ENCODE assay signal across 8 cellular contexts in the genomic region with DNA sequence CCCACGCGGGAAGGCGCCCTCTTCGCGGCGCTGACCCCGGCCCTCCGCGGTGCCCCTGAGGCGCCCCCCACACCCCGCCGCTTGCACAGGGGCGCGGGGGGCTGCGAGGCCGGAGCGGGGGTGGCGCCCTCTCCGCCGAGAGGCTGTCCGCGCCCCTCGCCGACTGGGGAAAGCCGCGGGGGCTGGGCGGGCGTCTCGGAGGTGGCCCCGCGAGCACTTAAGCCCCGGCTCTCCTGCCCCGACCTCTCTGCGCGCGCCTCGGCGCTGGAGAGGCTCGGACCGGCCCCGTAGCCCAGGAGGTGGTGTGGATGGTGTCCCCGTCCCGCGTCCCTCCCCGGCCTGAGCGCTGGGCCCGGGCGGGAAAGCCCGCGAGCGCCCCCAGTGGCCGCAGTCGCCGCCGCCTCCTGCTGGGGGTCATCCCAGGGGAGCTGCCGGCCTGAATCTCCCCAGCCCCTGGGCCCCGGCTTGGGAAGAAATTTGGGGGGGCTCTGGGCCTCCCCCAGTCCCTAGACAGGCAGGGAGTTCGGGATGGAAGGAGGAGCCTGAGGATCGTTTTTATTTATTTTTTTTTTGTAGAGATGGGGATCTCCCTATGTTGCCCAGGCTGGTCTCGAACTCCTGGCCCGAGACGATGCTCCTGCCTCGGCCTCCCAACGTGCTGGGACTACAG. TPM values are rescaled to one million over a fixed set of nuclear protein-coding genes. Genes with fewer than 3 reads are reported as not detected.
A peak's percentile ranks its signal among the peaks of the same experiment; 100 is the strongest.
DNase-seq lines count a peak whose midpoint lies in the region; ATAC-seq and TF ChIP-seq lines count a peak whose summit lies in the region.

No MANE protein-coding gene starts in this region.

- TF ChIP-seq CTCF in GM10266 (IDR thresholded peaks at IDR 0.05; ENCODE audit: control insufficient read depth, insufficient read depth, low read depth, missing control alignments) (peak; percentile 91), dorsolateral prefrontal cortex (IDR thresholded peaks at IDR 0.05 in 54 of 56, conservative IDR thresholded peaks at IDR 0.05 in 2 of 56; ENCODE audit: low read depth in 1 of 56, partially characterized antibody in 56 of 56) (peak; percentile 65 to 97 (median 89)), lower leg skin (IDR thresholded peaks at IDR 0.05) (peak in 1 of 3 donors; percentile 63)

- H3K27me3 Mint-ChIP-seq in activated CD4-positive, alpha-beta T cell treated with anti-CD3 and anti-CD28 coated beads, Interleukin-2, amount 10 ng/mL, durations not matched to agents 24 days and 14 days = peaks cover 34% of the 10 kb centered on the region

- ATAC-seq in GM19351 (IDR thresholded peaks at IDR 0.05; ENCODE audit: unreplicated experiment) = no peak

- H3K36me3 ChIP-seq in MG63 = no peaks in the 10 kb centered on the region

- peaks cover 12% of the 10 kb centered on the region for H3K4me1 Mint-ChIP-seq in activated CD4-positive, alpha-beta T cell treated with anti-CD3 and anti-CD28 coated beads, Interleukin-2, amount 10 ng/mL, durations not matched to agents 24 days and 14 days

- H3K4me3 ChIP-seq in MG63 (peak overlapping the region; percentile 84), dorsolateral prefrontal cortex (peak overlapping the region; percentile 31 to 80 (median 65)), lower leg skin (ENCODE audit: low read depth, poor library complexity, severe bottlenecking) (peak overlapping the region; percentile 35)

- H3K27ac ChIP-seq in dorsolateral prefrontal cortex = peak overlapping the region in 46 of 59 donors; percentile 24 to 98 (median 90)

- TF ChIP-seq POLR2A in lower leg skin (IDR thresholded peaks at IDR 0.05) = no peak

- intact Hi-C loops in activated CD4-positive, alpha-beta T cell treated with anti-CD3 and anti-CD28 coated beads, Interleukin-2, amount 10 ng/mL, durations not matched to agents 24 days and 14 days (cut with micrococcal nuclease) = loop anchor here (5.0 kb wide), 1 partner anchor 61 kb away; no protein-coding TSS in a partner anchor
- intact Hi-C loops in dorsolateral prefrontal cortex (cut with DNase I) (no loop called here), lower leg skin (cut with DNase I; ENCODE audit: low total_unique reads) (no loop called here)

- H3K9me3 Mint-ChIP-seq in activated CD4-positive, alpha-beta T cell treated with anti-CD3 and anti-CD28 coated beads, Interleukin-2, amount 10 ng/mL, durations not matched to agents 24 days and 14 days = no peaks in the 10 kb centered on the region

- H3K27me3 ChIP-seq in MG63 (no peaks in the 10 kb centered on the region), dorsolateral prefrontal cortex (peaks cover 0 to 73% (median 25%) of the 10 kb centered on the region in 45 donors)

- H3K36me3 Mint-ChIP-seq in activated CD4-positive, alpha-beta T cell treated with anti-CD3 and anti-CD28 coated beads, Interleukin-2, amount 10 ng/mL, durations not matched to agents 24 days and 14 days (ENCODE audit: low read depth) = no peaks in the 10 kb centered on the region

- peak; percentile 93 for DNase-seq in GM10266 (ENCODE audit: extremely low spot score)
- DNase-seq in MG63 = peak; percentile 84
- DNase-seq in activated CD4-positive, alpha-beta T cell treated with anti-CD3 and anti-CD28 coated beads, Interleukin-2, amount 10 ng/mL, durations not matched to agents 24 days and 14 days = peak; percentile 93
- DNase-seq in dorsolateral prefrontal cortex = peak in 8 of 10 donors; percentile 38 to 82 (median 62)
- peak in 1 of 2 donors; percentile 95 for DNase-seq in lower leg skin (ENCODE audit: low spot score in 2 of 2)
- DNase-seq in stimulated activated CD4-positive, alpha-beta T cell treated with anti-CD3 and anti-CD28 coated beads, TNF-alpha, amount 100 ng/mL, for 4 hours (ENCODE audit: low read depth in 3 of 3) = peak in 2 of 3 experiments; percentile 42 to 57
- DNase-seq in A172 (ENCODE audit: low spot score) = no peak

- 4% methylated on average over 18 to 26 of the region's 64 CpGs for WGBS in lower leg skin, 2 donors

- peak overlapping the region; percentile 26 for H3K4me3 Mint-ChIP-seq in activated CD4-positive, alpha-beta T cell treated with anti-CD3 and anti-CD28 coated beads, Interleukin-2, amount 10 ng/mL, durations not matched to agents 24 days and 14 days

- H3K27ac Mint-ChIP-seq in activated CD4-positive, alpha-beta T cell treated with anti-CD3 and anti-CD28 coated beads, Interleukin-2, amount 10 ng/mL, durations not matched to agents 24 days and 14 days = no peak overlapping the region

- H3K9me3 ChIP-seq in MG63 = no peaks in the 10 kb centered on the region

RNA-seq across cellular contexts. Expression of a gene that starts 1.9 kb away (rescaled TPM):
- 17.6 and 25.5 TPM in 2 replicates for total RNA-seq in MG63 (2014; rRNA removed; shearing (Covaris generic); ENCODE audit: low replicate concordance)
- total RNA-seq in activated CD4-positive, alpha-beta T cell treated with anti-CD3 and anti-CD28 coated beads, Interleukin-2, amount 10 ng/mL, durations not matched to agents 24 days and 14 days = 2.8 and 5.0 TPM in 2 replicates
- 10 to 100 TPM in 119 of 120 experiments, 1 to 10 TPM in 1; 8.9 to 60.0 (median 25.0) TPM for total RNA-seq in dorsolateral prefrontal cortex
- total RNA-seq in lower leg skin = 10 to 100 TPM; 30.4 to 70.4 (median 40.9) TPM
- total RNA-seq in A172 (2014; rRNA removed; shearing (Covaris generic)) = 10.0 and 20.7 TPM in 2 replicates

RNA-seq across cellular contexts. Expression of a gene that starts 11.5 kb away (rescaled TPM):
- 68.0 and 98.4 TPM in 2 replicates for total RNA-seq in MG63 (2014; rRNA removed; shearing (Covaris generic); ENCODE audit: low replicate concordance)
- 43.3 and 45.5 TPM in 2 replicates for total RNA-seq in activated CD4-positive, alpha-beta T cell treated with anti-CD3 and anti-CD28 coated beads, Interleukin-2, amount 10 ng/mL, durations not matched to agents 24 days and 14 days
- total RNA-seq in dorsolateral prefrontal cortex = 100 to 1,000 TPM in 3 of 120 experiments, 10 to 100 TPM in 113, 1 to 10 TPM in 4; 6.0 to 422 (median 18.9) TPM
- total RNA-seq in lower leg skin = 10 to 100 TPM in 1 of 4 donors, 1 to 10 TPM in 3; 3.6 to 12.9 (median 6.0) TPM
- total RNA-seq in A172 (2014; rRNA removed; shearing (Covaris generic)) = 63.5 and 100.0 TPM in 2 replicates

RNA-seq across cellular contexts. Expression of a gene that starts 18.2 kb away (rescaled TPM):
- 38.0 and 70.2 TPM in 2 replicates for total RNA-seq in MG63 (2014; rRNA removed; shearing (Covaris generic); ENCODE audit: low replicate concordance)
- 29.6 and 35.8 TPM in 2 replicates for total RNA-seq in activated CD4-positive, alpha-beta T cell treated with anti-CD3 and anti-CD28 coated beads, Interleukin-2, amount 10 ng/mL, durations not matched to agents 24 days and 14 days
- total RNA-seq in dorsolateral prefrontal cortex (100 to 1,000 TPM in 70 of 120 experiments, 10 to 100 TPM in 50; 67.4 to 194 (median 105) TPM), lower leg skin (10 to 100 TPM; 36.9 to 55.8 (median 54.6) TPM)
- total RNA-seq in A172 (2014; rRNA removed; shearing (Covaris generic)) = 107 and 115 TPM in 2 replicates

RNA-seq across cellular contexts. Expression of a gene that starts 19.9 kb away (rescaled TPM):
- 0.13 TPM in 1 of 2 replicates, not detected in the other for total RNA-seq in MG63 (2014; rRNA removed; shearing (Covaris generic); ENCODE audit: low replicate concordance)
- total RNA-seq in activated CD4-positive, alpha-beta T cell treated with anti-CD3 and anti-CD28 coated beads, Interleukin-2, amount 10 ng/mL, durations not matched to agents 24 days and 14 days = not detected in 2 replicates
- 1 to 10 TPM in 6 of 120 experiments, under 1 TPM in 63, not detected in 51; 0.13 to 1.8 (median 0.43) TPM for total RNA-seq in dorsolateral prefrontal cortex
- total RNA-seq in lower leg skin = under 1 TPM in 3 of 4 donors, not detected in 1; 0.17 to 0.46 (median 0.29) TPM
- 0.29 TPM in 1 of 2 replicates, not detected in the other for total RNA-seq in A172 (2014; rRNA removed; shearing (Covaris generic))

RNA-seq across cellular contexts. Expression of a gene that starts 35.5 kb away (rescaled TPM):
- total RNA-seq in MG63 (2014; rRNA removed; shearing (Covaris generic); ENCODE audit: low replicate concordance) = 0.56 TPM in 1 of 2 replicates, not detected in the other
- total RNA-seq in activated CD4-positive, alpha-beta T cell treated with anti-CD3 and anti-CD28 coated beads, Interleukin-2, amount 10 ng/mL, durations not matched to agents 24 days and 14 days = 1.8 and 2.8 TPM in 2 replicates
- total RNA-seq in dorsolateral prefrontal cortex = under 1 TPM in 3 of 120 experiments, not detected in 117; 0.36 to 0.58 (median 0.43) TPM
- total RNA-seq in lower leg skin = 100 to 1,000 TPM in 1 of 4 donors, 10 to 100 TPM in 3; 38.7 to 109 (median 45.3) TPM
- 0.62 and 0.93 TPM in 2 replicates for total RNA-seq in A172 (2014; rRNA removed; shearing (Covaris generic))
